ENCODE assay signal across 9 cellular contexts in genomic region chr2:37655442-37655841, GRCh38. TPM values are rescaled to one million over a fixed set of nuclear protein-coding genes. Genes with fewer than 3 reads are reported as not detected.
DNase-seq lines count a peak whose midpoint lies in the region; ATAC-seq and TF ChIP-seq lines count a peak whose summit lies in the region.
"Had no signal": no experiment of that assay in that cellular context is flagged by ENCODE, and none has a peak within 500 bp of the region (broad histone marks: within the 10 kb centered on the region; RNA-seq: fewer than 3 reads in every experiment).

No MANE protein-coding gene starts in this region.

- no peak for ATAC-seq in activated T-cell treated with anti-CD3 and anti-CD28 coated beads, Interleukin-2, amount 50 U/mL, for 4 hours
- ATAC-seq in T-cell (replicated peaks in 1 of 4): no peak
- ATAC-seq in stimulated activated naive CD8-positive, alpha-beta T cell treated with anti-CD3 and anti-CD28 coated beads, Interleukin-15, amount 100 ng/mL, for 72 hours: no peak
- ATAC-seq in HG03354 (IDR thresholded peaks at IDR 0.05; ENCODE audit: poor library complexity, severe bottlenecking, unreplicated experiment): no peak

- CTCF ChIA-PET in T-cell (lab: Charles Lee): interaction anchor here in 1 of 2 donors (1.9 kb wide), 1 partner anchor 8 kb away, joined by 5 read pairs; no protein-coding TSS in a partner anchor

- H3K27ac Mint-ChIP-seq in T-cell (peak overlapping the region; percentile 84 to 90), glutamatergic neuron (ENCODE audit: unreplicated experiment) (no peak overlapping the region)
- H3K27ac Mint-ChIP-seq in stimulated activated naive CD8-positive, alpha-beta T cell treated with anti-CD3 and anti-CD28 coated beads, Interleukin-15, amount 100 ng/mL, for 72 hours: peak overlapping the region; percentile 38 to 85

- DNase-seq in activated T-cell treated with anti-CD3 and anti-CD28 coated beads, Interleukin-2, amount 50 U/mL, for 4 hours: no peak
- DNase-seq in activated T-cell treated with anti-CD3 and anti-CD28 coated beads for 4 hours: no peak
- no peak for DNase-seq in T-cell
- no peak for DNase-seq in glutamatergic neuron
- no peak for DNase-seq in stimulated activated naive CD8-positive, alpha-beta T cell treated with anti-CD3 and anti-CD28 coated beads, Interleukin-15, amount 100 ng/mL, for 72 hours
- DNase-seq in NCI-H1930 (lab: John Stamatoyannopoulos, UW): no peak
- DNase-seq in DMS114 treated with DMSO at 0.1 percent for 48 hours (lab: John Stamatoyannopoulos, UW; ENCODE audit: unreplicated experiment): no peak
- DNase-seq: cerebellar nuclear complex had no signal

- H3K4me1 Mint-ChIP-seq in activated T-cell treated with anti-CD3 and anti-CD28 coated beads, Interleukin-2, amount 50 U/mL, for 4 hours (ENCODE audit: low read depth): peaks cover 93% of the 10 kb centered on the region
- H3K4me1 Mint-ChIP-seq in T-cell: peaks cover 95 to 99% (median 97%) of the 10 kb centered on the region in 3 donors
- H3K4me1 Mint-ChIP-seq in glutamatergic neuron (ENCODE audit: low read depth, unreplicated experiment): peaks cover 46% of the 10 kb centered on the region
- H3K4me1 Mint-ChIP-seq in stimulated activated naive CD8-positive, alpha-beta T cell treated with anti-CD3 and anti-CD28 coated beads, Interleukin-15, amount 100 ng/mL, for 72 hours: peaks cover 98% of the 10 kb centered on the region

- no peaks in the 10 kb centered on the region for H3K9me3 Mint-ChIP-seq in activated T-cell treated with anti-CD3 and anti-CD28 coated beads, Interleukin-2, amount 50 U/mL, for 4 hours
- no peaks in the 10 kb centered on the region for H3K9me3 Mint-ChIP-seq in T-cell
- peaks cover 6% of the 10 kb centered on the region for H3K9me3 Mint-ChIP-seq in glutamatergic neuron (ENCODE audit: unreplicated experiment)
- no peaks in the 10 kb centered on the region for H3K9me3 Mint-ChIP-seq in stimulated activated naive CD8-positive, alpha-beta T cell treated with anti-CD3 and anti-CD28 coated beads, Interleukin-15, amount 100 ng/mL, for 72 hours

- H3K36me3 Mint-ChIP-seq in activated T-cell treated with anti-CD3 and anti-CD28 coated beads, Interleukin-2, amount 50 U/mL, for 4 hours (ENCODE audit: insufficient read depth): peaks cover 36% of the 10 kb centered on the region
- H3K36me3 Mint-ChIP-seq in T-cell (peaks cover 30% of the 10 kb centered on the region), glutamatergic neuron (ENCODE audit: unreplicated experiment) (no peaks in the 10 kb centered on the region)

- POLR2A ChIA-PET in T-cell (lab: Charles Lee): interaction anchor here in 1 of 2 donors (0.6 to 1.0 kb wide), 2 partner anchors 14 to 453 kb away, joined by 3 to 11 read pairs; no protein-coding TSS in a partner anchor

- TF ChIP-seq CTCF in glutamatergic neuron (IDR thresholded peaks at IDR 0.05; ENCODE audit: partially characterized antibody, unreplicated experiment): no peak

- peak overlapping the region; percentile 45 for H3K4me3 Mint-ChIP-seq in activated T-cell treated with anti-CD3 and anti-CD28 coated beads, Interleukin-2, amount 50 U/mL, for 4 hours
- H3K4me3 Mint-ChIP-seq in T-cell (peak overlapping the region; percentile 37 to 70 (median 63)), glutamatergic neuron (ENCODE audit: unreplicated experiment) (peak overlapping the region; percentile 43)
- peak overlapping the region; percentile 48 to 66 for H3K4me3 Mint-ChIP-seq in stimulated activated naive CD8-positive, alpha-beta T cell treated with anti-CD3 and anti-CD28 coated beads, Interleukin-15, amount 100 ng/mL, for 72 hours

- H3K27me3 Mint-ChIP-seq in activated T-cell treated with anti-CD3 and anti-CD28 coated beads, Interleukin-2, amount 50 U/mL, for 4 hours (ENCODE audit: low read depth): no peaks in the 10 kb centered on the region
- H3K27me3 Mint-ChIP-seq in T-cell (no peaks in the 10 kb centered on the region), glutamatergic neuron (ENCODE audit: unreplicated experiment) (no peaks in the 10 kb centered on the region)
- H3K27me3 Mint-ChIP-seq in stimulated activated naive CD8-positive, alpha-beta T cell treated with anti-CD3 and anti-CD28 coated beads, Interleukin-15, amount 100 ng/mL, for 72 hours: no peaks in the 10 kb centered on the region

RNA-seq across cellular contexts. Expression of gene CDC42EP3, which starts 16.0 kb away (rescaled TPM):
- 10 to 100 TPM; 31.6 to 58.1 (median 39.4) TPM for total RNA-seq in activated T-cell treated with anti-CD3 and anti-CD28 coated beads, Interleukin-2, amount 50 U/mL, for 4 hours
- total RNA-seq in T-cell (10 to 100 TPM; 30.0 to 60.3 (median 37.6) TPM), glutamatergic neuron (ENCODE audit: unreplicated experiment) (32.9 TPM)
